8 cellular contexts compared by ENCODE assay signal in genomic region chrX:76253432-76253831, GRCh38.
DNase-seq lines count a peak whose midpoint lies in the region; ATAC-seq, FAIRE-seq and TF ChIP-seq lines count a peak whose summit lies in the region.

No MANE protein-coding gene starts in this region.

- H3K9me3 Mint-ChIP-seq in astrocyte (ENCODE audit: unreplicated experiment), result no peaks in the 10 kb centered on the region
- H3K9me3 Mint-ChIP-seq in immature natural killer cell, result no peaks in the 10 kb centered on the region

- H3K4me2 ChIP-seq in astrocyte (ENCODE audit: low read length), result no peak overlapping the region

- H3K79me2 ChIP-seq in astrocyte (ENCODE audit: insufficient read depth, low read length), result no peaks in the 10 kb centered on the region

- ATAC-seq in GM18868 (IDR thresholded peaks at IDR 0.05; ENCODE audit: unreplicated experiment) (peak; percentile 99), HG03097 (IDR thresholded peaks at IDR 0.05; ENCODE audit: low FRiP score, unreplicated experiment) (peak; percentile 82), Panc1 (peak; percentile 88), GM21737 (IDR thresholded peaks at IDR 0.05; ENCODE audit: unreplicated experiment) (no peak)

- CTCF ChIA-PET in Panc1 (lab: Charles Lee), result no interaction called here

- BruUV-seq in Panc1 (replicated peaks; lab: Mats Ljungman, UMichigan), result no TSS peak

- H3K4me3 Mint-ChIP-seq in astrocyte (ENCODE audit: unreplicated experiment) (no peak overlapping the region), immature natural killer cell (no peak overlapping the region)

- DNase-seq in COLO829 (ENCODE audit: low spot score) (peak; percentile 33), Panc1 (ENCODE audit: low read depth, low spot score) (peak; percentile 8), astrocyte (ENCODE audit: low read depth) (no peak), immature natural killer cell (peak; percentile 12 to 34 (median 21))
- peak; percentile 27 for DNase-seq in stimulated activated CD4-positive, alpha-beta T cell treated with anti-CD3 and anti-CD28 coated beads, Interleukin-4, amount 100 ng/mL, for 24 hours

- H3K27me3 Mint-ChIP-seq in astrocyte (ENCODE audit: low read depth, unreplicated experiment) (no peaks in the 10 kb centered on the region), immature natural killer cell (ENCODE audit: low read depth in 3 of 3) (peaks cover 1 to 9% (median 3%) of the 10 kb centered on the region in 3 donors)

- H3K36me3 Mint-ChIP-seq in astrocyte (ENCODE audit: low read depth, unreplicated experiment) (no peaks in the 10 kb centered on the region), immature natural killer cell (no peaks in the 10 kb centered on the region)

- H3K4me1 Mint-ChIP-seq in astrocyte (ENCODE audit: low read depth, unreplicated experiment) (no peaks in the 10 kb centered on the region), immature natural killer cell (no peaks in the 10 kb centered on the region)

- TF ChIP-seq CTCF in Panc1 (IDR thresholded peaks at IDR 0.05) (peak; percentile 67), astrocyte (IDR thresholded peaks at IDR 0.05; ENCODE audit: insufficient read depth, low read depth, low read length) (no peak)

- intact Hi-C loops in Panc1 (cut with micrococcal nuclease; ENCODE audit: unreplicated experiment), result loop anchor here (5.0 kb wide), 1 partner anchor 96 kb away; no protein-coding TSS in a partner anchor

- H3K27ac ChIP-seq in Panc1 (ENCODE audit: low read length), result no peak overlapping the region
- no peak overlapping the region for H3K27ac ChIP-seq in astrocyte (ENCODE audit: low read depth, low read length)

- POLR2A ChIA-PET in Panc1 (lab: Charles Lee), result no interaction called here

- in situ Hi-C loops in Panc1 (cut with HindIII; ENCODE audit: low pct_unique_long_range_greater_than_20kb, low sequenced_read_pairs), result no loop called here

- FAIRE-seq in astrocyte (lab: Jason Lieb, UNC), result peak; percentile 98

- H3K27ac Mint-ChIP-seq in astrocyte (ENCODE audit: unreplicated experiment) (no peak overlapping the region), immature natural killer cell (no peak overlapping the region)

- no peaks in the 10 kb centered on the region for H3K36me3 ChIP-seq in Panc1 (ENCODE audit: control insufficient read depth, insufficient read depth, low read length)
- H3K36me3 ChIP-seq in astrocyte (ENCODE audit: insufficient read depth, low read length), result no peaks in the 10 kb centered on the region

- no peak overlapping the region for H3K9ac ChIP-seq in astrocyte (ENCODE audit: low read length)

- H4K20me1 ChIP-seq in astrocyte (ENCODE audit: insufficient read depth, low read length), result no peaks in the 10 kb centered on the region

- H3K9me3 ChIP-seq in Panc1 (ENCODE audit: control insufficient read depth, insufficient read depth, low read depth, low read length) (no peaks in the 10 kb centered on the region), astrocyte (ENCODE audit: insufficient read depth, low read depth, low read length) (no peaks in the 10 kb centered on the region)

- no peak overlapping the region for H2AFZ ChIP-seq in astrocyte (ENCODE audit: low read depth, low read length)

- H3K27me3 ChIP-seq in Panc1 (ENCODE audit: control insufficient read depth, insufficient read depth, low read length), result no peaks in the 10 kb centered on the region; the same call in 1 of the 2 replicates
- no peaks in the 10 kb centered on the region for H3K27me3 ChIP-seq in astrocyte (ENCODE audit: insufficient read depth, low read length)

- H3K4me1 ChIP-seq in Panc1 (ENCODE audit: control insufficient read depth, insufficient read depth, low read length) (no peaks in the 10 kb centered on the region), astrocyte (ENCODE audit: insufficient read depth, low read length) (no peaks in the 10 kb centered on the region)

- H3K4me3 ChIP-seq in Panc1 (ENCODE audit: low read depth in 2 of 2, low read length in 2 of 2) (no peak overlapping the region), astrocyte (ENCODE audit: insufficient read depth, low read depth, low read length) (no peak overlapping the region)
